In the genomic region with DNA sequence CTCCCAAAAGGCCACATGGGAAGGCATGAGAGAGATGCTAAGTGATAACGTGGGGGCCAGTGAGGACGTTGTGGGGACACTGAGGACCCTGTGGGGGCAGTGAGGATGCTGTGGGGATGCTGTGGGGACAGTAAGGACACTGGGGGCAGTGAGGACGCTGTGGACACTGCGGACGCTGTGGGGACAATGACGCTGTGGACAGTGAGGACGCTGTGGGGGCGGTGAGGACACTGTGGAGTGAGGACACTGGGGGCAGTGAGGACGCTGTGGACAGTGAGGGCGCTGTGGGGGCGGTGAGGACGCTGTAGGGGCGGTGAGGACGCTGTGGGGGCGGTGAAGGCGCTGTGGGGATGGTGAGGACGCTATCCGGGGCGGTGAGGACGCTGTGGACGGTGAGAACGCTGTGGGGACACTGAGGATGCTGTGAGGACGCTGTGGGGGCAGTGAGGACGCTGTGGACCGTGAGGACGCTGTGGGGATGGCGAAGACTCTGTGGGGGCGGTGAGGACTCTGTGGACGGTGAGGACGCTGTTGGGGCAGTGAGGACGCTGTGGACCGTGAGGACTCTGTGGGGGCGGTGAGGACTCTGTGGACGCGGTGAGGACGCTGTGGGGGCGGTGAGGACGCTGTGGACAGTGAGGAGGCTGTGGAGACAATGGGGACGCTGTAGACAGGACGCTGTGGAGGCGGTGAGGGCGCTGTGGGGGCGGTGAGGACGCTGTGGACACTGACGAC, we compare ENCODE assay signal across 2 cellular contexts.
A peak's percentile ranks its signal among the peaks of the same experiment; 100 is the strongest.
TF ChIP-seq lines count a peak whose summit lies in the region.

No MANE protein-coding gene starts in this region.

TF ChIP-seq in Ishikawa, 13 proteins besides CTCF, POLR2A, EP300 and RAD21:
- TF ChIP-seq TAF1 (IDR thresholded peaks at IDR 0.05; ENCODE audit: low read depth) (no peak), ZBTB7A (IDR thresholded peaks at IDR 0.05; ENCODE audit: low read depth) (no peak), CREB1 (IDR thresholded peaks at IDR 0.05; ENCODE audit: low read depth) (no peak), TCF12 (IDR thresholded peaks at IDR 0.05; ENCODE audit: low read depth) (no peak), CEBPB (IDR thresholded peaks at IDR 0.05) (no peak), EGR1 (IDR thresholded peaks at IDR 0.05) (0 out of 2 replicates have a peak, but pooled peaks have one; percentile 4), FOXM1 (IDR thresholded peaks at IDR 0.05; ENCODE audit: borderline replicate concordance, low read depth) (no peak)
- TF ChIP-seq, protein P1, sequence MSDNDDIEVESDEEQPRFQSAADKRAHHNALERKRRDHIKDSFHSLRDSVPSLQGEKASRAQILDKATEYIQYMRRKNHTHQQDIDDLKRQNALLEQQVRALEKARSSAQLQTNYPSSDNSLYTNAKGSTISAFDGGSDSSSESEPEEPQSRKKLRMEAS (IDR thresholded peaks at IDR 0.05): no peak
- TF ChIP-seq, protein P2, sequence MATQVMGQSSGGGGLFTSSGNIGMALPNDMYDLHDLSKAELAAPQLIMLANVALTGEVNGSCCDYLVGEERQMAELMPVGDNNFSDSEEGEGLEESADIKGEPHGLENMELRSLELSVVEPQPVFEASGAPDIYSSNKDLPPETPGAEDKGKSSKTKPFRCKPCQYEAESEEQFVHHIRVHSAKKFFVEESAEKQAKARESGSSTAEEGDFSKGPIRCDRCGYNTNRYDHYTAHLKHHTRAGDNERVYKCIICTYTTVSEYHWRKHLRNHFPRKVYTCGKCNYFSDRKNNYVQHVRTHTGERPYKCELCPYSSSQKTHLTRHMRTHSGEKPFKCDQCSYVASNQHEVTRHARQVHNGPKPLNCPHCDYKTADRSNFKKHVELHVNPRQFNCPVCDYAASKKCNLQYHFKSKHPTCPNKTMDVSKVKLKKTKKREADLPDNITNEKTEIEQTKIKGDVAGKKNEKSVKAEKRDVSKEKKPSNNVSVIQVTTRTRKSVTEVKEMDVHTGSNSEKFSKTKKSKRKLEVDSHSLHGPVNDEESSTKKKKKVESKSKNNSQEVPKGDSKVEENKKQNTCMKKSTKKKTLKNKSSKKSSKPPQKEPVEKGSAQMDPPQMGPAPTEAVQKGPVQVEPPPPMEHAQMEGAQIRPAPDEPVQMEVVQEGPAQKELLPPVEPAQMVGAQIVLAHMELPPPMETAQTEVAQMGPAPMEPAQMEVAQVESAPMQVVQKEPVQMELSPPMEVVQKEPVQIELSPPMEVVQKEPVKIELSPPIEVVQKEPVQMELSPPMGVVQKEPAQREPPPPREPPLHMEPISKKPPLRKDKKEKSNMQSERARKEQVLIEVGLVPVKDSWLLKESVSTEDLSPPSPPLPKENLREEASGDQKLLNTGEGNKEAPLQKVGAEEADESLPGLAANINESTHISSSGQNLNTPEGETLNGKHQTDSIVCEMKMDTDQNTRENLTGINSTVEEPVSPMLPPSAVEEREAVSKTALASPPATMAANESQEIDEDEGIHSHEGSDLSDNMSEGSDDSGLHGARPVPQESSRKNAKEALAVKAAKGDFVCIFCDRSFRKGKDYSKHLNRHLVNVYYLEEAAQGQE (IDR thresholded peaks at IDR 0.05; ENCODE audit: low read depth): no peak

TF ChIP-seq in H1, 55 proteins besides CTCF, POLR2A, EP300 and RAD21:
- TF ChIP-seq BACH1 (IDR thresholded peaks at IDR 0.05; ENCODE audit: low read length) (no peak), EGR1 (IDR thresholded peaks at IDR 0.05; ENCODE audit: borderline replicate concordance, low read depth, low read length) (no peak), SIRT6 (IDR thresholded peaks at IDR 0.05; ENCODE audit: low read length) (no peak)
- TF ChIP-seq, protein P3, sequence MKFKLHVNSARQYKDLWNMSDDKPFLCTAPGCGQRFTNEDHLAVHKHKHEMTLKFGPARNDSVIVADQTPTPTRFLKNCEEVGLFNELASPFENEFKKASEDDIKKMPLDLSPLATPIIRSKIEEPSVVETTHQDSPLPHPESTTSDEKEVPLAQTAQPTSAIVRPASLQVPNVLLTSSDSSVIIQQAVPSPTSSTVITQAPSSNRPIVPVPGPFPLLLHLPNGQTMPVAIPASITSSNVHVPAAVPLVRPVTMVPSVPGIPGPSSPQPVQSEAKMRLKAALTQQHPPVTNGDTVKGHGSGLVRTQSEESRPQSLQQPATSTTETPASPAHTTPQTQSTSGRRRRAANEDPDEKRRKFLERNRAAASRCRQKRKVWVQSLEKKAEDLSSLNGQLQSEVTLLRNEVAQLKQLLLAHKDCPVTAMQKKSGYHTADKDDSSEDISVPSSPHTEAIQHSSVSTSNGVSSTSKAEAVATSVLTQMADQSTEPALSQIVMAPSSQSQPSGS (IDR thresholded peaks at IDR 0.05; ENCODE audit: low read length): no peak
